ENCODE assay signal across 18 cellular contexts in genomic region chr12:39605501-39605900, GRCh38. TPM values are rescaled to one million over a fixed set of nuclear protein-coding genes. Genes with fewer than 3 reads are reported as not detected.
DNase-seq lines count a peak whose midpoint lies in the region; ATAC-seq, FAIRE-seq and TF ChIP-seq lines count a peak whose summit lies in the region.
"Had no signal": no experiment of that assay in that cellular context is flagged by ENCODE, and none has a peak within 500 bp of the region (broad histone marks: within the 10 kb centered on the region; RNA-seq: fewer than 3 reads in every experiment).

No MANE protein-coding gene starts in this region.

- no peak for TF ChIP-seq POLR2A in GM12892 (IDR thresholded peaks at IDR 0.05; ENCODE audit: low read depth, low read length)

- FAIRE-seq in GM12892 (lab: Jason Lieb, UNC), result peak; percentile 70

- peak; percentile 34 for DNase-seq in A172 (ENCODE audit: low spot score)
- no peak for DNase-seq in GM12892 (ENCODE audit: insufficient read length)
- peak; percentile 83 for DNase-seq in amniotic epithelial cell (ENCODE audit: low read depth)
- peak; percentile 54 to 78 for DNase-seq in foreskin keratinocyte
- no peak for DNase-seq in stimulated activated naive CD4-positive, alpha-beta T cell treated with Interleukin-2 at 50 U/mL for 16 hours (lab: John Stamatoyannopoulos, UW)
- DNase-seq in T-helper 9 cell, result no peak
- no peak for DNase-seq in activated CD4-positive, alpha-beta T cell treated with anti-CD3 and anti-CD28 coated beads for 4 hours
- no peak for DNase-seq in T1000 (lab: John Stamatoyannopoulos, UW)
- DNase-seq: body of pancreas; DMS153; effector CD4-positive, alpha-beta T cell; gastrocnemius medialis; immature natural killer cell; NCI-H187 treated with DMSO at 0.1 percent for 48 hours; NCI-H69; T-helper 1 cell had no signal

- no peak for TF ChIP-seq CTCF in foreskin keratinocyte (conservative IDR thresholded peaks at IDR 0.05)

- H3K27me3 ChIP-seq in foreskin keratinocyte, result no peaks in the 10 kb centered on the region
- H3K27me3 ChIP-seq: body of pancreas, gastrocnemius medialis, suprapubic skin had no signal

- peaks cover 17% of the 10 kb centered on the region for H3K4me1 ChIP-seq in foreskin keratinocyte
- H3K4me1 ChIP-seq: body of pancreas, gastrocnemius medialis, parathyroid adenoma, suprapubic skin had no signal

- no peak overlapping the region for H3K27ac ChIP-seq in foreskin keratinocyte
- H3K27ac ChIP-seq: body of pancreas, gastrocnemius medialis, parathyroid adenoma, suprapubic skin had no signal

- peak; percentile 93 for ATAC-seq in foreskin keratinocyte
- ATAC-seq: body of pancreas, gastrocnemius medialis had no signal

RNA-seq across cellular contexts. Expression of gene ABCD2, which starts 14.1 kb away (rescaled TPM):
- not detected in 2 replicates for total RNA-seq in A172 (2014; rRNA removed; shearing (Covaris generic))
- polyA plus RNA-seq in GM12892 (2012; ENCODE audit: missing spikeins), result 4.3 TPM
- total RNA-seq in foreskin keratinocyte, result 0.03 and 0.04 TPM in 2 replicates
- polyA plus RNA-seq in foreskin keratinocyte, result 0.01 TPM in 1 of 2 replicates, not detected in the other

Comparison
In these comparisons a context has a peak if more than half of its experiments do, and no peak if none do; other contexts are left out.
1. DNase-seq: peak in A172 (single experiment), amniotic epithelial cell (single experiment) and foreskin keratinocyte (2 of 2); none in GM12892 (single experiment), stimulated activated naive CD4-positive, alpha-beta T cell treated with Interleukin-2 at 50 U/mL for 16 hours (single experiment), T-helper 9 cell (single experiment), activated CD4-positive, alpha-beta T cell treated with anti-CD3 and anti-CD28 coated beads for 4 hours (0 of 2) and T1000 (single experiment).